ENCODE assay signal across 20 cellular contexts in genomic region chr13:45933203-45934014, GRCh38.
"Had no signal": no experiment of that assay in that cellular context is flagged by ENCODE, and none has a peak within 500 bp of the region (broad histone marks: within the 10 kb centered on the region; RNA-seq: fewer than 3 reads in every experiment).

No MANE protein-coding gene starts in this region.

- ATAC-seq: activated naive CD8-positive, alpha-beta T cell treated with anti-CD3 and anti-CD28 coated beads, Interleukin-2, amount 50 U/mL, for 24 hours had no signal

- H3K36me3 ChIP-seq: ascending aorta, colonic mucosa, heart left ventricle, left ventricle myocardium inferior, ovary, right lobe of liver, tibial artery had no signal

- H3K4me3 Mint-ChIP-seq: activated naive CD4-positive, alpha-beta T cell treated with anti-CD3 and anti-CD28 coated beads, Interleukin-2, amount 10 ng/mL, durations not matched to agents 7 days and 5 days; activated naive CD8-positive, alpha-beta T cell treated with anti-CD3 and anti-CD28 coated beads, Interleukin-2, amount 50 U/mL, for 24 hours; central memory CD8-positive, alpha-beta T cell; neural crest cell had no signal

- H3K4me3 ChIP-seq: ascending aorta, colonic mucosa, heart left ventricle, left ventricle myocardium inferior, ovary, right lobe of liver, smooth muscle cell, tibial artery had no signal

- H3K27ac Mint-ChIP-seq: activated naive CD4-positive, alpha-beta T cell treated with anti-CD3 and anti-CD28 coated beads, Interleukin-2, amount 10 ng/mL, durations not matched to agents 7 days and 5 days; activated naive CD8-positive, alpha-beta T cell treated with anti-CD3 and anti-CD28 coated beads, Interleukin-2, amount 50 U/mL, for 24 hours had no signal

- H3K4me1 ChIP-seq: ascending aorta, colonic mucosa, left ventricle myocardium inferior, right lobe of liver, tibial artery had no signal

- H3K27ac ChIP-seq: ascending aorta, colonic mucosa, heart left ventricle, left ventricle myocardium inferior, ovary, right lobe of liver, tibial artery had no signal

- H3K9me3 Mint-ChIP-seq: activated naive CD4-positive, alpha-beta T cell treated with anti-CD3 and anti-CD28 coated beads, Interleukin-2, amount 10 ng/mL, durations not matched to agents 7 days and 5 days; activated naive CD8-positive, alpha-beta T cell treated with anti-CD3 and anti-CD28 coated beads, Interleukin-2, amount 50 U/mL, for 24 hours; central memory CD8-positive, alpha-beta T cell; neural crest cell had no signal

- DNase-seq: activated CD4-positive, alpha-beta T cell treated with anti-CD3 and anti-CD28 coated beads, Interleukin-2, amount 50 U/mL, for 1 hour; activated CD4-positive, CD25-positive, alpha-beta regulatory T cell treated with anti-CD3 and anti-CD28 coated beads, Interleukin-2, amount 50 U/mL, for 72 hours; activated effector memory CD4-positive, alpha-beta T cell treated with Interleukin-2 at 50 U/mL for 16 hours; activated naive CD4-positive, alpha-beta T cell treated with anti-CD3 and anti-CD28 coated beads, Interleukin-2, amount 10 ng/mL, durations not matched to agents 7 days and 5 days; activated naive CD8-positive, alpha-beta T cell treated with anti-CD3 and anti-CD28 coated beads, Interleukin-2, amount 50 U/mL, for 24 hours; colonic mucosa; erythroblast; heart left ventricle; left ventricle myocardium inferior; mammary epithelial cell; midbrain; ovary; right lobe of liver; stimulated activated CD4-positive, alpha-beta T cell treated with anti-CD3 and anti-CD28 coated beads, Interleukin-4, amount 100 ng/mL, for 4 hours; stimulated activated naive CD4-positive, alpha-beta T cell treated with Interleukin-2 at 50 U/mL for 16 hours; tibial artery had no signal

- H3K9me3 ChIP-seq: ascending aorta, colonic mucosa, heart left ventricle, left ventricle myocardium inferior, ovary, right lobe of liver, tibial artery had no signal

- H3K36me3 Mint-ChIP-seq: activated naive CD4-positive, alpha-beta T cell treated with anti-CD3 and anti-CD28 coated beads, Interleukin-2, amount 10 ng/mL, durations not matched to agents 7 days and 5 days had no signal

- H3K27me3 ChIP-seq: ascending aorta, colonic mucosa, ovary, right lobe of liver had no signal

- H3K4me1 Mint-ChIP-seq: activated naive CD4-positive, alpha-beta T cell treated with anti-CD3 and anti-CD28 coated beads, Interleukin-2, amount 10 ng/mL, durations not matched to agents 7 days and 5 days; activated naive CD8-positive, alpha-beta T cell treated with anti-CD3 and anti-CD28 coated beads, Interleukin-2, amount 50 U/mL, for 24 hours; neural crest cell had no signal
